In genomic region chr6:8102122-8102958, GRCh38 we compare ENCODE assay signal across 1 cellular context.
TF ChIP-seq lines count a peak whose summit lies in the region.

Gene EEF1E1 (minus strand): TSS chr6:8102548. CDS start chr6:8102521, 27 bp downstream.

TF ChIP-seq in K562, 482 proteins besides CTCF, POLR2A, EP300 and RAD21 (continued from another document and continues in another):
- TF ChIP-seq UBTF (IDR thresholded peaks at IDR 0.05; ENCODE audit: borderline replicate concordance in 1 of 2, low read depth in 2 of 2, low read length in 2 of 2) (peak in 1 of 2 experiments; percentile 73; a peak in 2 of 4 replicates), TBL1XR1 (IDR thresholded peaks at IDR 0.05; ENCODE audit: low read length in 2 of 2) (0 out of 4 replicates have a peak, but pooled peaks have one; percentile 25 to 30), YY1 (IDR thresholded peaks at IDR 0.05; ENCODE audit: borderline replicate concordance in 1 of 3, control insufficient read depth in 1 of 3, extremely low read depth in 1 of 3, insufficient read depth in 3 of 3, insufficient read length in 1 of 3, insufficient replicate concordance in 2 of 3, low read depth in 1 of 3, low read length in 2 of 3) (peak; percentile 82 to 96 (median 95)), ARID4B (CRISPR knock-in tag; IDR thresholded peaks at IDR 0.05) (peak; percentile 84), TAF9B (IDR thresholded peaks at IDR 0.05; ENCODE audit: partially characterized antibody) (peak; percentile 88), ATF7 (IDR thresholded peaks at IDR 0.05) (peak; percentile 59; the same call in 1 of the 2 replicates), BMI1 (IDR thresholded peaks at IDR 0.05; ENCODE audit: low read length) (no peak), STAT6 (CRISPR knock-in tag; IDR thresholded peaks at IDR 0.05) (0 out of 2 replicates have a peak, but pooled peaks have one; percentile 49), MNT (conservative IDR thresholded peaks at IDR 0.05) (peak; percentile 94 to 98), SIN3B (IDR thresholded peaks at IDR 0.05; ENCODE audit: low read depth) (peak; percentile 99), ETS1 (conservative IDR thresholded peaks at IDR 0.05; ENCODE audit: control insufficient read depth, low read depth, low read length) (peak; percentile 83; the same call in 1 of the 2 replicates), GTF2F1 (IDR thresholded peaks at IDR 0.05; ENCODE audit: low read depth, low read length) (0 out of 2 replicates have a peak, but pooled peaks have one; percentile 34), BRD9 (IDR thresholded peaks at IDR 0.05; ENCODE audit: low read depth, partially characterized antibody) (peak; percentile 45), ZBTB26 (CRISPR knock-in tag; IDR thresholded peaks at IDR 0.05) (no peak), COPS2 (conservative IDR thresholded peaks at IDR 0.05) (no peak), ZFP36 (IDR thresholded peaks at IDR 0.05; ENCODE audit: low read depth, low read length, partially characterized antibody) (no peak), TAF1 (IDR thresholded peaks at IDR 0.05; ENCODE audit: control insufficient read depth, extremely low read depth, insufficient read depth, low read length, severe bottlenecking) (peak; percentile 94), HMGXB4 (CRISPR knock-in tag; IDR thresholded peaks at IDR 0.05) (0 out of 2 replicates have a peak, but pooled peaks have one; percentile 28), ZFX (CRISPR knock-in tag; IDR thresholded peaks at IDR 0.05) (peak; percentile 65; the same call in 1 of the 2 replicates), TEAD4 (IDR thresholded peaks at IDR 0.05; ENCODE audit: low read length) (peak; percentile 24), TEAD4 (CRISPR knock-in tag; IDR thresholded peaks at IDR 0.05; ENCODE audit: borderline replicate concordance) (no peak), SAFB2 (IDR thresholded peaks at IDR 0.05; ENCODE audit: borderline replicate concordance, low read depth, low read length, severe bottlenecking) (no peak), FOXJ2 (tag; IDR thresholded peaks at IDR 0.05) (peak; percentile 3; the same call in 1 of the 2 replicates), FOSL1 (tag; conservative IDR thresholded peaks at IDR 0.05) (peak; percentile 56), NR2C2 (CRISPR knock-in tag; IDR thresholded peaks at IDR 0.05) (no peak), NR2C2 (tag; IDR thresholded peaks at IDR 0.05) (peak; percentile 35; the same call in 1 of the 2 replicates), FOS (IDR thresholded peaks at IDR 0.05; ENCODE audit: extremely low read depth, insufficient read length) (peak; percentile 85), E2F4 (CRISPR knock-in tag; IDR thresholded peaks at IDR 0.05; ENCODE audit: low read depth) (0 out of 2 replicates have a peak, but pooled peaks have one; percentile 40), ZNF24 (IDR thresholded peaks at IDR 0.05) (0 out of 2 replicates have a peak, but pooled peaks have one; percentile 11), KDM5B (IDR thresholded peaks at IDR 0.05; ENCODE audit: insufficient replicate concordance, low read depth, low read length) (peak; percentile 80), RBFOX2 (IDR thresholded peaks at IDR 0.05; ENCODE audit: low read depth, low read length) (peak; percentile 99), DLX4 (CRISPR knock-in tag; IDR thresholded peaks at IDR 0.05) (no peak), GMEB1 (CRISPR knock-in tag; IDR thresholded peaks at IDR 0.05) (peak; percentile 38; the same call in 1 of the 2 replicates), ASH1L (IDR thresholded peaks at IDR 0.05; ENCODE audit: borderline replicate concordance, low read depth, partially characterized antibody) (peak; percentile 77), GTF2B (IDR thresholded peaks at IDR 0.05; ENCODE audit: extremely low read depth, insufficient read length) (no peak), PML (IDR thresholded peaks at IDR 0.05; ENCODE audit: low read length) (peak; percentile 63; the same call in 1 of the 2 replicates), SMAD4 (CRISPR knock-in tag; conservative IDR thresholded peaks at IDR 0.05) (peak; percentile 35; the same call in 1 of the 2 replicates)
